Comparison of ENCODE assay signal across 8 cellular contexts in genomic region chr2:89205153-89205552, GRCh38.
A peak's percentile ranks its signal among the peaks of the same experiment; 100 is the strongest.
DNase-seq lines count a peak whose midpoint lies in the region; ATAC-seq, FAIRE-seq and TF ChIP-seq lines count a peak whose summit lies in the region.
"Not testable (repeated sequence)": the region's sequence is repeated elsewhere in the genome, so short reads cannot be mapped to it uniquely, and the experiment has no call there.

No MANE protein-coding gene starts in this region.

- H3K4me3 ChIP-seq in AG10803 (ENCODE audit: low read length); OCI-LY1 (ENCODE audit: low read depth, low read length, poor library complexity, severe bottlenecking); right lobe of liver: not testable (repeated sequence)

- intact Hi-C loops in right lobe of liver (cut with DNase I), result not testable (repeated sequence)

- H3K9me3 Mint-ChIP-seq in endothelial cell (ENCODE audit: unreplicated experiment), result not testable (repeated sequence)

- H3K27me3 ChIP-seq in OCI-LY1 (ENCODE audit: insufficient read depth, low read length); right lobe of liver: not testable (repeated sequence)

- not testable (repeated sequence) for H3F3A ChIP-seq in OCI-LY1 (ENCODE audit: insufficient read depth, low read length)

- H2AFZ ChIP-seq in OCI-LY1 (ENCODE audit: low read length), result not testable (repeated sequence)

- not testable (repeated sequence) for TF ChIP-seq POLR2A in right lobe of liver (IDR thresholded peaks at IDR 0.05)

- not testable (repeated sequence) for H3K4me3 Mint-ChIP-seq in endothelial cell (ENCODE audit: unreplicated experiment)

- TF ChIP-seq CTCF in AG10803 (conservative IDR thresholded peaks at IDR 0.05; ENCODE audit: low read length) (peak; percentile 41), OCI-LY1 (IDR thresholded peaks at IDR 0.05; ENCODE audit: low read length) (peak; percentile 57), right lobe of liver (IDR thresholded peaks at IDR 0.05) (peak in 3 of 4 donors; percentile 44 to 47 (median 45))
- TF ChIP-seq CTCF in endothelial cell (IDR thresholded peaks at IDR 0.05; ENCODE audit: unreplicated experiment), result not testable (repeated sequence)

- H3K4me2 ChIP-seq in OCI-LY1 (ENCODE audit: low read length), result not testable (repeated sequence)

- not testable (repeated sequence) for H4K20me1 ChIP-seq in OCI-LY1 (ENCODE audit: insufficient read depth, low read length)

- not testable (repeated sequence) for H3K27ac Mint-ChIP-seq in endothelial cell (ENCODE audit: unreplicated experiment)

- not testable (repeated sequence) for H3K9me3 ChIP-seq in OCI-LY1 (ENCODE audit: low read length); right lobe of liver

- H3K36me3 ChIP-seq in OCI-LY1 (ENCODE audit: insufficient read depth, low read length); right lobe of liver: not testable (repeated sequence)

- DNase-seq in AG10803 (ENCODE audit: low read depth); HTR-8/SVneo (ENCODE audit: insufficient read length, low spot score): not testable (repeated sequence)
- DNase-seq in GM19238 (ENCODE audit: insufficient read length, low spot score) (peak; percentile 0), endothelial cell (ENCODE audit: low spot score) (peak; percentile 42), right lobe of liver (peak in 2 of 3 donors; percentile 35 to 56)
- peak; percentile 18 for DNase-seq in activated CD8-positive, alpha-beta memory T cell treated with anti-CD3 and anti-CD28 coated beads, Interleukin-2, amount 50 U/mL, for 4 hours
- peak; percentile 33 to 43 for DNase-seq in stimulated activated CD4-positive, alpha-beta T cell treated with anti-CD3 and anti-CD28 coated beads, Interleukin-2, amount 100 ng/mL, for 48 hours

- peak; percentile 52 to 71 (median 70) for ATAC-seq in right lobe of liver

- H3K27ac ChIP-seq in OCI-LY1 (ENCODE audit: low read depth, low read length, poor library complexity, severe bottlenecking); right lobe of liver: not testable (repeated sequence)

- WGBS in right lobe of liver (ENCODE audit: insufficient coverage, low coverage, low lambda C conversion rate, missing lambda C conversion rate), result 18% methylated on average over 10 of the region's 11 CpGs

- not testable (repeated sequence) for H3K79me2 ChIP-seq in OCI-LY1 (ENCODE audit: insufficient read depth, low read length)

- FAIRE-seq in HTR-8/SVneo (lab: Jason Lieb, UNC), result peak; percentile 33

- not testable (repeated sequence) for H3K9ac ChIP-seq in OCI-LY1 (ENCODE audit: low read length)

- not testable (repeated sequence) for H3K9me2 ChIP-seq in OCI-LY1 (ENCODE audit: low read depth, low read length)

- H3K4me1 Mint-ChIP-seq in endothelial cell (ENCODE audit: unreplicated experiment), result not testable (repeated sequence)

- H3K36me3 Mint-ChIP-seq in endothelial cell (ENCODE audit: low read depth, unreplicated experiment), result not testable (repeated sequence)

- H3K27me3 Mint-ChIP-seq in endothelial cell (ENCODE audit: unreplicated experiment), result not testable (repeated sequence)

- not testable (repeated sequence) for H3K4me1 ChIP-seq in OCI-LY1 (ENCODE audit: insufficient read depth, low read length, severe bottlenecking); right lobe of liver
